ENCODE assay signal across 19 cellular contexts in genomic region chr17:75207760-75208159, GRCh38. TPM values are rescaled to one million over a fixed set of nuclear protein-coding genes. Genes with fewer than 3 reads are reported as not detected.
DNase-seq lines count a peak whose midpoint lies in the region; ATAC-seq and TF ChIP-seq lines count a peak whose summit lies in the region.
"Had no signal": no experiment of that assay in that cellular context is flagged by ENCODE, and none has a peak within 500 bp of the region (broad histone marks: within the 10 kb centered on the region; RNA-seq: fewer than 3 reads in every experiment).

No MANE protein-coding gene starts in this region.

- H2AK5ac ChIP-seq in IMR-90 (ENCODE audit: low read depth, low read length) = no peak overlapping the region

- in situ Hi-C loops in IMR-90 (cut with MboI; ENCODE audit: low sequenced_read_pairs) = loop anchor here (10.0 kb wide), 2 partner anchors 143 to 243 kb away; no protein-coding TSS in a partner anchor

- H3K4me1 ChIP-seq in IMR-90 (ENCODE audit: control insufficient read depth, insufficient read depth, low read length) (no peaks in the 10 kb centered on the region; the same call in 1 of the 2 replicates), neural progenitor cell (peaks cover 4% of the 10 kb centered on the region), osteoblast (ENCODE audit: insufficient read depth, low read length) (peaks cover 6% of the 10 kb centered on the region), MM.1S (ENCODE audit: low read length) (no peaks in the 10 kb centered on the region)

- no peak overlapping the region for H2BK15ac ChIP-seq in IMR-90 (ENCODE audit: low read depth, low read length)

- H3K27ac ChIP-seq in IMR-90 (ENCODE audit: insufficient read depth, low read length) (no peak overlapping the region), neural progenitor cell (no peak overlapping the region), osteoblast (ENCODE audit: low read depth, low read length) (no peak overlapping the region), MM.1S (ENCODE audit: low read length) (no peak overlapping the region)
- H3K27ac ChIP-seq: ascending aorta, ovary, thoracic aorta had no signal

- H3K9me3 ChIP-seq in IMR-90 (ENCODE audit: control insufficient read depth, insufficient read depth, low read length) (no peaks in the 10 kb centered on the region), neural progenitor cell (ENCODE audit: low read depth) (no peaks in the 10 kb centered on the region), osteoblast (ENCODE audit: low read depth, low read length) (no peaks in the 10 kb centered on the region), MM.1S (replicated peaks; ENCODE audit: insufficient read depth, low read length) (no peaks in the 10 kb centered on the region)
- H3K9me3 ChIP-seq: ascending aorta, ovary, thoracic aorta had no signal

- H3K36me3 ChIP-seq in IMR-90 (ENCODE audit: control insufficient read depth, insufficient read depth, low read length) (peaks cover 15% of the 10 kb centered on the region), neural progenitor cell (peaks cover 13% of the 10 kb centered on the region), osteoblast (ENCODE audit: insufficient read depth, low read length) (peaks cover 35% of the 10 kb centered on the region), MM.1S (replicated peaks; ENCODE audit: insufficient read depth, low read length) (no peaks in the 10 kb centered on the region; the same call in 1 of the 2 replicates)
- H3K36me3 ChIP-seq: ovary had no signal

- CTCF ChIA-PET in IMR-90 (lab: Yijun Ruan, JAX) = no interaction called here

- H3K23ac ChIP-seq in IMR-90 (ENCODE audit: low read depth, low read length) = no peak overlapping the region

- 93% methylated on average over 2 of the region's 12 CpGs; no CpG with 5 or more reads in 1 of the 2 experiments for WGBS in IMR-90 (ENCODE audit: extremely low coverage in 2 of 2, insufficient read length in 1 of 2), 2 experiments

- no peak overlapping the region for H3K4me2 ChIP-seq in IMR-90 (ENCODE audit: low read depth, low read length)
- no peak overlapping the region for H3K4me2 ChIP-seq in neural progenitor cell
- no peak overlapping the region for H3K4me2 ChIP-seq in osteoblast (ENCODE audit: insufficient read depth, low read length)
- no peak overlapping the region for H3K4me2 ChIP-seq in MM.1S (ENCODE audit: low read depth, low read length)

- no peak overlapping the region for H3K18ac ChIP-seq in IMR-90 (ENCODE audit: low read depth, low read length)

- no peak overlapping the region for H2AK9ac ChIP-seq in IMR-90 (replicated peaks; ENCODE audit: low read depth, low read length, poor library complexity)

- no peaks in the 10 kb centered on the region for H3K27me3 ChIP-seq in IMR-90 (ENCODE audit: control insufficient read depth, insufficient read depth, low read length)
- no peaks in the 10 kb centered on the region for H3K27me3 ChIP-seq in neural progenitor cell
- no peaks in the 10 kb centered on the region for H3K27me3 ChIP-seq in osteoblast (ENCODE audit: insufficient read depth, low read length)
- no peaks in the 10 kb centered on the region for H3K27me3 ChIP-seq in MM.1S (replicated peaks; ENCODE audit: insufficient read depth, low read length)
- H3K27me3 ChIP-seq: ascending aorta, ovary had no signal

- H3K4me3 Mint-ChIP-seq in activated T-cell treated with anti-CD3 and anti-CD28 coated beads, Interleukin-2, amount 50 U/mL, for 72 hours = no peak overlapping the region
- peak overlapping the region; percentile 52 to 80 (median 64) for H3K4me3 Mint-ChIP-seq in brain
- peak overlapping the region; percentile 77 for H3K4me3 Mint-ChIP-seq in neural progenitor cell

- H3K4me1 Mint-ChIP-seq in activated T-cell treated with anti-CD3 and anti-CD28 coated beads, Interleukin-2, amount 50 U/mL, for 72 hours (ENCODE audit: low read depth) = peaks cover 34% of the 10 kb centered on the region
- H3K4me1 Mint-ChIP-seq in brain = peaks cover 25% of the 10 kb centered on the region
- peaks cover 14% of the 10 kb centered on the region for H3K4me1 Mint-ChIP-seq in neural progenitor cell

- ATAC-seq in activated T-cell treated with anti-CD3 and anti-CD28 coated beads, Interleukin-2, amount 50 U/mL, for 72 hours (replicated peaks in 1 of 2) = no peak
- ATAC-seq in IMR-90 (ENCODE audit: low read depth) = no peak
- ATAC-seq: esophagus mucosa, GM23338, right cardiac atrium had no signal

- H3K9me3 Mint-ChIP-seq in activated T-cell treated with anti-CD3 and anti-CD28 coated beads, Interleukin-2, amount 50 U/mL, for 72 hours = no peaks in the 10 kb centered on the region
- no peaks in the 10 kb centered on the region for H3K9me3 Mint-ChIP-seq in brain
- H3K9me3 Mint-ChIP-seq in neural progenitor cell = no peaks in the 10 kb centered on the region
- H3K9me3 Mint-ChIP-seq: GM23338 had no signal

- H3K9me1 ChIP-seq in IMR-90 (ENCODE audit: insufficient read depth, low read length) = no peaks in the 10 kb centered on the region

- H3K14ac ChIP-seq in IMR-90 (replicated peaks; ENCODE audit: low read depth, low read length) = no peak overlapping the region

- TF ChIP-seq POLR2A in IMR-90 (IDR thresholded peaks at IDR 0.05; ENCODE audit: low read depth, low read length) = no peak

- no peak overlapping the region for H2BK120ac ChIP-seq in IMR-90 (ENCODE audit: low read depth, low read length)

- peaks cover 21% of the 10 kb centered on the region for H3F3A ChIP-seq in neural progenitor cell (ENCODE audit: low read depth)
- H3F3A ChIP-seq in MM.1S (ENCODE audit: insufficient read depth, low read length) = no peaks in the 10 kb centered on the region

- no peak overlapping the region for H2BK20ac ChIP-seq in IMR-90 (ENCODE audit: low read depth, low read length)

- no peak overlapping the region for H3K4me3 ChIP-seq in IMR-90 (ENCODE audit: insufficient read depth, low read depth, low read length)
- H3K4me3 ChIP-seq in neural progenitor cell = no peak overlapping the region
- H3K4me3 ChIP-seq in osteoblast (ENCODE audit: insufficient read depth, low read length) = no peak overlapping the region
- H3K4me3 ChIP-seq in MM.1S (ENCODE audit: low read length) = no peak overlapping the region
- H3K4me3 ChIP-seq: ovary, thoracic aorta had no signal

- no peaks in the 10 kb centered on the region for H3K27me3 Mint-ChIP-seq in activated T-cell treated with anti-CD3 and anti-CD28 coated beads, Interleukin-2, amount 50 U/mL, for 72 hours (ENCODE audit: low read depth)
- H3K27me3 Mint-ChIP-seq in brain (peaks cover 13% of the 10 kb centered on the region), neural progenitor cell (ENCODE audit: insufficient read depth, low read depth) (peaks cover 9% of the 10 kb centered on the region)

- H2BK5ac ChIP-seq in IMR-90 (ENCODE audit: low read depth, low read length, poor library complexity, severe bottlenecking) = no peak overlapping the region

- H3K27ac Mint-ChIP-seq in activated T-cell treated with anti-CD3 and anti-CD28 coated beads, Interleukin-2, amount 50 U/mL, for 72 hours = peak overlapping the region; percentile 42
- H3K27ac Mint-ChIP-seq in brain (no peak overlapping the region), neural progenitor cell (no peak overlapping the region)
- H3K27ac Mint-ChIP-seq: GM23338 had no signal

- H3K4ac ChIP-seq in IMR-90 (ENCODE audit: low read depth, low read length) = no peak overlapping the region

- H4K91ac ChIP-seq in IMR-90 (ENCODE audit: insufficient read depth, low read depth, low read length) = no peak overlapping the region

- intact Hi-C loops in IMR-90 (cut with micrococcal nuclease) = loop anchor here (10.0 kb wide), 1 partner anchor 143 kb away; no protein-coding TSS in a partner anchor

- H4K8ac ChIP-seq in IMR-90 (ENCODE audit: low read depth in 2 of 2, low read length in 2 of 2) = no peak overlapping the region

- dilution Hi-C loops in IMR-90 (cut with HindIII; ENCODE audit: low sequenced_read_pairs, unreplicated experiment) = no loop called here

- no peaks in the 10 kb centered on the region; the same call in 1 of the 2 replicates for H4K20me1 ChIP-seq in IMR-90 (ENCODE audit: insufficient read depth, low read length)
- H4K20me1 ChIP-seq in neural progenitor cell (ENCODE audit: low read depth) = peaks cover 8% of the 10 kb centered on the region
- no peaks in the 10 kb centered on the region for H4K20me1 ChIP-seq in osteoblast (ENCODE audit: insufficient read depth, low read length)
- no peaks in the 10 kb centered on the region for H4K20me1 ChIP-seq in MM.1S (ENCODE audit: insufficient read depth, low read length)

- no peak overlapping the region for H3K9ac ChIP-seq in IMR-90 (ENCODE audit: low read depth, low read length)
- H3K9ac ChIP-seq in neural progenitor cell = no peak overlapping the region
- no peak overlapping the region for H3K9ac ChIP-seq in MM.1S (ENCODE audit: low read length)

- peaks cover 58% of the 10 kb centered on the region for H3K79me2 ChIP-seq in neural progenitor cell (ENCODE audit: low read depth)
- H3K79me2 ChIP-seq in osteoblast (ENCODE audit: insufficient read depth, low read length) = peaks cover 47% of the 10 kb centered on the region
- peaks cover 59% of the 10 kb centered on the region for H3K79me2 ChIP-seq in MM.1S (ENCODE audit: low read length)

- no peak overlapping the region for H4K5ac ChIP-seq in IMR-90 (ENCODE audit: low read depth, low read length)

- peaks cover 7 to 20% of the 10 kb centered on the region in 2 donors for H3K36me3 Mint-ChIP-seq in activated T-cell treated with anti-CD3 and anti-CD28 coated beads, Interleukin-2, amount 50 U/mL, for 72 hours (ENCODE audit: insufficient read depth in 2 of 2)
- H3K36me3 Mint-ChIP-seq in brain (peaks cover 32% of the 10 kb centered on the region), neural progenitor cell (peaks cover 16% of the 10 kb centered on the region)

- no TSS peak for BruUV-seq in IMR-90 (replicated peaks; lab: Mats Ljungman, UMichigan)

- no peak for TF ChIP-seq RAD21 in IMR-90 (IDR thresholded peaks at IDR 0.05; ENCODE audit: low read length)

- H3K79me1 ChIP-seq in IMR-90 (ENCODE audit: low read depth in 1 of 2, low read length in 2 of 2) = peaks cover 5 to 24% of the 10 kb centered on the region in 2 experiments; a peak in 3 of 4 replicates

- H3K56ac ChIP-seq in IMR-90 (ENCODE audit: extremely low read depth, insufficient read depth, low read length) = no peak overlapping the region

- TF ChIP-seq CTCF in IMR-90 (conservative IDR thresholded peaks at IDR 0.05; ENCODE audit: low read depth, low read length) = no peak
- no peak for TF ChIP-seq CTCF in brain (conservative IDR thresholded peaks at IDR 0.05)
- TF ChIP-seq CTCF in neural progenitor cell (IDR thresholded peaks at IDR 0.05) = no peak
- TF ChIP-seq CTCF in osteoblast (IDR thresholded peaks at IDR 0.05; ENCODE audit: extremely low read depth, low read depth, low read length) = no peak
- TF ChIP-seq CTCF in MM.1S (IDR thresholded peaks at IDR 0.05; ENCODE audit: low read length) = no peak

- POLR2A ChIA-PET in IMR-90 (lab: Charles Lee; ENCODE audit: unreplicated experiment) = no interaction called here

- H2AFZ ChIP-seq in IMR-90 (replicated peaks; ENCODE audit: low read length, poor library complexity) (no peak overlapping the region), neural progenitor cell (replicated peaks) (no peak overlapping the region), osteoblast (ENCODE audit: low read length) (no peak overlapping the region), MM.1S (ENCODE audit: low read length) (no peak overlapping the region)
- H2AFZ ChIP-seq: GM23338 had no signal

- DNase-seq in activated T-cell treated with anti-CD3 and anti-CD28 coated beads, Interleukin-2, amount 50 U/mL, for 72 hours = no peak
- no peak for DNase-seq in activated T-cell treated with anti-CD3 and anti-CD28 coated beads for 4 hours
- no peak for DNase-seq in IMR-90
- no peak for DNase-seq in neural progenitor cell (ENCODE audit: low spot score)
- no peak for DNase-seq in osteoblast (ENCODE audit: insufficient read length, low spot score, missing footprints)
- no peak for DNase-seq in AG20443 (ENCODE audit: low spot score)
- no peak for DNase-seq in MM.1S
- DNase-seq: activated effector memory CD4-positive, alpha-beta T cell treated with Interleukin-2 at 50 U/mL for 16 hours; cerebellar nuclear complex; NCI-H510A; ovary; right cardiac atrium; RPMI8226; SW 1271 had no signal

- no peaks in the 10 kb centered on the region for H3K9me2 ChIP-seq in MM.1S (replicated peaks; ENCODE audit: insufficient read depth, low read length)

RNA-seq across cellular contexts. Expression of gene NUP85, which starts 2.3 kb away (rescaled TPM):
- 100 to 1,000 TPM in 1 of 2 donors, 10 to 100 TPM in 1; 88.3 to 114 TPM for total RNA-seq in activated T-cell treated with anti-CD3 and anti-CD28 coated beads, Interleukin-2, amount 50 U/mL, for 72 hours
- total RNA-seq in IMR-90 (2012; rRNA removed) (26.7 and 29.4 TPM in 2 replicates), neural progenitor cell (ENCODE audit: low replicate concordance) (58.2 and 88.6 TPM in 2 replicates), osteoblast (26.4 and 26.5 TPM in 2 replicates)
- polyA plus RNA-seq in IMR-90 (2012; rRNA removed) (54.4 and 59.3 TPM in 2 replicates), brain (ENCODE audit: insufficient read depth, low read depth, low replicate concordance) (42.5 TPM)
- polyA plus RNA-seq in IMR-90 (2012; cell fraction: cytosol; rRNA removed) = 43.9 and 54.4 TPM in 2 replicates
- 198 and 233 TPM in 2 replicates for polyA plus RNA-seq in IMR-90 (2012; cell fraction: nucleus; rRNA removed; ENCODE audit: low replicate concordance)

RNA-seq across cellular contexts. Expression of gene SUMO2, which starts 25.0 kb away (rescaled TPM):
- 100 to 1,000 TPM; 361 to 368 TPM for total RNA-seq in activated T-cell treated with anti-CD3 and anti-CD28 coated beads, Interleukin-2, amount 50 U/mL, for 72 hours
- total RNA-seq in IMR-90 (2012; rRNA removed) (71.3 and 133 TPM in 2 replicates), neural progenitor cell (ENCODE audit: low replicate concordance) (250 and 372 TPM in 2 replicates), osteoblast (92.6 and 96.4 TPM in 2 replicates)
- polyA plus RNA-seq in IMR-90 (2012; rRNA removed) (75.5 and 83.7 TPM in 2 replicates), brain (ENCODE audit: insufficient read depth, low read depth, low replicate concordance) (703 TPM)
- 40.3 and 59.1 TPM in 2 replicates for polyA plus RNA-seq in IMR-90 (2012; cell fraction: cytosol; rRNA removed)
- 7.6 and 30.4 TPM in 2 replicates for polyA plus RNA-seq in IMR-90 (2012; cell fraction: nucleus; rRNA removed; ENCODE audit: low replicate concordance)

RNA-seq across cellular contexts. Expression of gene JPT1, which starts 53.4 kb away (rescaled TPM):
- total RNA-seq in activated T-cell treated with anti-CD3 and anti-CD28 coated beads, Interleukin-2, amount 50 U/mL, for 72 hours = 100 to 1,000 TPM; 162 to 188 TPM
- total RNA-seq in IMR-90 (2012; rRNA removed) (118 and 127 TPM in 2 replicates), neural progenitor cell (ENCODE audit: low replicate concordance) (236 and 286 TPM in 2 replicates), osteoblast (55.7 and 60.8 TPM in 2 replicates)
- polyA plus RNA-seq in IMR-90 (2012; rRNA removed) (236 and 272 TPM in 2 replicates), brain (ENCODE audit: insufficient read depth, low read depth, low replicate concordance) (609 TPM)
- polyA plus RNA-seq in IMR-90 (2012; cell fraction: cytosol; rRNA removed) = 333 and 450 TPM in 2 replicates
- polyA plus RNA-seq in IMR-90 (2012; cell fraction: nucleus; rRNA removed; ENCODE audit: low replicate concordance) = 92.9 and 111 TPM in 2 replicates

RNA-seq across cellular contexts. Expression of gene GGA3, which starts 53.6 kb away (rescaled TPM):
- total RNA-seq in activated T-cell treated with anti-CD3 and anti-CD28 coated beads, Interleukin-2, amount 50 U/mL, for 72 hours = 10 to 100 TPM; 77.1 to 80.9 TPM
- total RNA-seq in IMR-90 (2012; rRNA removed) (12.8 and 15.1 TPM in 2 replicates), neural progenitor cell (ENCODE audit: low replicate concordance) (28.0 and 37.3 TPM in 2 replicates), osteoblast (9.0 and 12.1 TPM in 2 replicates)
- polyA plus RNA-seq in IMR-90 (2012; rRNA removed) (35.2 and 37.7 TPM in 2 replicates), brain (ENCODE audit: insufficient read depth, low read depth, low replicate concordance) (25.2 TPM)
- 11.8 and 16.9 TPM in 2 replicates for polyA plus RNA-seq in IMR-90 (2012; cell fraction: cytosol; rRNA removed)
- polyA plus RNA-seq in IMR-90 (2012; cell fraction: nucleus; rRNA removed; ENCODE audit: low replicate concordance) = 173 and 223 TPM in 2 replicates

RNA-seq across cellular contexts. Expression of gene MRPS7, which starts 53.9 kb away (rescaled TPM):
- 10 to 100 TPM; 42.8 to 43.0 TPM for total RNA-seq in activated T-cell treated with anti-CD3 and anti-CD28 coated beads, Interleukin-2, amount 50 U/mL, for 72 hours
- 55.9 and 62.5 TPM in 2 replicates for total RNA-seq in IMR-90 (2012; rRNA removed)
- polyA plus RNA-seq in IMR-90 (2012; rRNA removed) = 60.5 and 70.3 TPM in 2 replicates
- polyA plus RNA-seq in IMR-90 (2012; cell fraction: cytosol; rRNA removed) = 35.4 and 53.8 TPM in 2 replicates
- 22.2 and 34.6 TPM in 2 replicates for polyA plus RNA-seq in IMR-90 (2012; cell fraction: nucleus; rRNA removed; ENCODE audit: low replicate concordance)
- 64.9 TPM for polyA plus RNA-seq in brain (ENCODE audit: insufficient read depth, low read depth, low replicate concordance)
- 43.3 and 48.7 TPM in 2 replicates for total RNA-seq in neural progenitor cell (ENCODE audit: low replicate concordance)
- total RNA-seq in osteoblast = 43.6 and 45.6 TPM in 2 replicates

Comparison
In these comparisons a context has a peak if more than half of its experiments do, and no peak if none do; other contexts are left out.
1. H3K4me3 Mint-ChIP-seq: peak in brain (5 of 5) and neural progenitor cell (single experiment); none in activated T-cell treated with anti-CD3 and anti-CD28 coated beads, Interleukin-2, amount 50 U/mL, for 72 hours (0 of 2).